ENCODE assay signal across 1 cellular context in genomic region chr7:107967420-107967819, GRCh38.
TF ChIP-seq lines count a peak whose summit lies in the region.

No MANE protein-coding gene starts in this region.

TF ChIP-seq in HepG2, 621 proteins besides CTCF, POLR2A, EP300 and RAD21 (continued from another document and continues in another):
- peak; percentile 97 for TF ChIP-seq ARID5B (CRISPR knock-in tag; IDR thresholded peaks at IDR 0.05)
- TF ChIP-seq ZBTB49 (CRISPR knock-in tag; IDR thresholded peaks at IDR 0.05; ENCODE audit: borderline replicate concordance): no peak
- no peak for TF ChIP-seq ZNF12 (CRISPR knock-in tag; IDR thresholded peaks at IDR 0.05)
- TF ChIP-seq, protein P1, sequence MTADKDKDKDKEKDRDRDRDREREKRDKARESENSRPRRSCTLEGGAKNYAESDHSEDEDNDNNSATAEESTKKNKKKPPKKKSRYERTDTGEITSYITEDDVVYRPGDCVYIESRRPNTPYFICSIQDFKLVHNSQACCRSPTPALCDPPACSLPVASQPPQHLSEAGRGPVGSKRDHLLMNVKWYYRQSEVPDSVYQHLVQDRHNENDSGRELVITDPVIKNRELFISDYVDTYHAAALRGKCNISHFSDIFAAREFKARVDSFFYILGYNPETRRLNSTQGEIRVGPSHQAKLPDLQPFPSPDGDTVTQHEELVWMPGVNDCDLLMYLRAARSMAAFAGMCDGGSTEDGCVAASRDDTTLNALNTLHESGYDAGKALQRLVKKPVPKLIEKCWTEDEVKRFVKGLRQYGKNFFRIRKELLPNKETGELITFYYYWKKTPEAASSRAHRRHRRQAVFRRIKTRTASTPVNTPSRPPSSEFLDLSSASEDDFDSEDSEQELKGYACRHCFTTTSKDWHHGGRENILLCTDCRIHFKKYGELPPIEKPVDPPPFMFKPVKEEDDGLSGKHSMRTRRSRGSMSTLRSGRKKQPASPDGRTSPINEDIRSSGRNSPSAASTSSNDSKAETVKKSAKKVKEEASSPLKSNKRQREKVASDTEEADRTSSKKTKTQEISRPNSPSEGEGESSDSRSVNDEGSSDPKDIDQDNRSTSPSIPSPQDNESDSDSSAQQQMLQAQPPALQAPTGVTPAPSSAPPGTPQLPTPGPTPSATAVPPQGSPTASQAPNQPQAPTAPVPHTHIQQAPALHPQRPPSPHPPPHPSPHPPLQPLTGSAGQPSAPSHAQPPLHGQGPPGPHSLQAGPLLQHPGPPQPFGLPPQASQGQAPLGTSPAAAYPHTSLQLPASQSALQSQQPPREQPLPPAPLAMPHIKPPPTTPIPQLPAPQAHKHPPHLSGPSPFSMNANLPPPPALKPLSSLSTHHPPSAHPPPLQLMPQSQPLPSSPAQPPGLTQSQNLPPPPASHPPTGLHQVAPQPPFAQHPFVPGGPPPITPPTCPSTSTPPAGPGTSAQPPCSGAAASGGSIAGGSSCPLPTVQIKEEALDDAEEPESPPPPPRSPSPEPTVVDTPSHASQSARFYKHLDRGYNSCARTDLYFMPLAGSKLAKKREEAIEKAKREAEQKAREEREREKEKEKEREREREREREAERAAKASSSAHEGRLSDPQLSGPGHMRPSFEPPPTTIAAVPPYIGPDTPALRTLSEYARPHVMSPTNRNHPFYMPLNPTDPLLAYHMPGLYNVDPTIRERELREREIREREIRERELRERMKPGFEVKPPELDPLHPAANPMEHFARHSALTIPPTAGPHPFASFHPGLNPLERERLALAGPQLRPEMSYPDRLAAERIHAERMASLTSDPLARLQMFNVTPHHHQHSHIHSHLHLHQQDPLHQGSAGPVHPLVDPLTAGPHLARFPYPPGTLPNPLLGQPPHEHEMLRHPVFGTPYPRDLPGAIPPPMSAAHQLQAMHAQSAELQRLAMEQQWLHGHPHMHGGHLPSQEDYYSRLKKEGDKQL (CRISPR knock-in tag; IDR thresholded peaks at IDR 0.05; ENCODE audit: low read depth): peak; percentile 71
- TF ChIP-seq SP4 (CRISPR knock-in tag; IDR thresholded peaks at IDR 0.05): no peak
- TF ChIP-seq, protein P2, sequence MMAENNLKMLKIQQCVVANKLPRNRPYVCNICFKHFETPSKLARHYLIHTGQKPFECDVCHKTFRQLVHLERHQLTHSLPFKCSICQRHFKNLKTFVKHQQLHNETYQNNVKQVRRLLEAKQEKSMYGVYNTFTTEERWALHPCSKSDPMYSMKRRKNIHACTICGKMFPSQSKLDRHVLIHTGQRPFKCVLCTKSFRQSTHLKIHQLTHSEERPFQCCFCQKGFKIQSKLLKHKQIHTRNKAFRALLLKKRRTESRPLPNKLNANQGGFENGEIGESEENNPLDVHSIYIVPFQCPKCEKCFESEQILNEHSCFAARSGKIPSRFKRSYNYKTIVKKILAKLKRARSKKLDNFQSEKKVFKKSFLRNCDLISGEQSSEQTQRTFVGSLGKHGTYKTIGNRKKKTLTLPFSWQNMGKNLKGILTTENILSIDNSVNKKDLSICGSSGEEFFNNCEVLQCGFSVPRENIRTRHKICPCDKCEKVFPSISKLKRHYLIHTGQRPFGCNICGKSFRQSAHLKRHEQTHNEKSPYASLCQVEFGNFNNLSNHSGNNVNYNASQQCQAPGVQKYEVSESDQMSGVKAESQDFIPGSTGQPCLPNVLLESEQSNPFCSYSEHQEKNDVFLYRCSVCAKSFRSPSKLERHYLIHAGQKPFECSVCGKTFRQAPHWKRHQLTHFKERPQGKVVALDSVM (CRISPR knock-in tag; IDR thresholded peaks at IDR 0.05): 0 out of 2 replicates have a peak, but pooled peaks have one; percentile 30
- TF ChIP-seq ZFAT (CRISPR knock-in tag; conservative IDR thresholded peaks at IDR 0.05): no peak
- no peak for TF ChIP-seq ZNF441 (CRISPR knock-in tag; IDR thresholded peaks at IDR 0.05; ENCODE audit: borderline replicate concordance)
- TF ChIP-seq IKZF1 (IDR thresholded peaks at IDR 0.05): no peak
- TF ChIP-seq ZSCAN12 (CRISPR knock-in tag; IDR thresholded peaks at IDR 0.05): no peak
- no peak for TF ChIP-seq ZNF20 (CRISPR knock-in tag; IDR thresholded peaks at IDR 0.05)
- TF ChIP-seq SATB2 (CRISPR knock-in tag; IDR thresholded peaks at IDR 0.05): no peak
- TF ChIP-seq SMARCE1 (IDR thresholded peaks at IDR 0.05; ENCODE audit: borderline replicate concordance): no peak
- TF ChIP-seq ZNF530 (CRISPR knock-in tag; IDR thresholded peaks at IDR 0.05; ENCODE audit: low read depth): no peak
- TF ChIP-seq PHF8 (CRISPR knock-in tag; IDR thresholded peaks at IDR 0.05): no peak
- no peak for TF ChIP-seq ZNF572 (CRISPR knock-in tag; IDR thresholded peaks at IDR 0.05)
- no peak for TF ChIP-seq ZNF235 (CRISPR knock-in tag; IDR thresholded peaks at IDR 0.05; ENCODE audit: borderline replicate concordance)
- peak; percentile 64 for TF ChIP-seq ARID3A (IDR thresholded peaks at IDR 0.05; ENCODE audit: low read depth, low read length)
- TF ChIP-seq HOXD1 (CRISPR knock-in tag; IDR thresholded peaks at IDR 0.05): 0 out of 2 replicates have a peak, but pooled peaks have one; percentile 57
- TF ChIP-seq ARID2 (CRISPR knock-in tag; IDR thresholded peaks at IDR 0.05; ENCODE audit: borderline replicate concordance): 0 out of 2 replicates have a peak, but pooled peaks have one; percentile 20
- peak; percentile 82 for TF ChIP-seq NCOA2 (CRISPR knock-in tag; IDR thresholded peaks at IDR 0.05)
- TF ChIP-seq PITX1 (CRISPR knock-in tag; IDR thresholded peaks at IDR 0.05): peak; percentile 75; the same call in 1 of the 2 replicates
- TF ChIP-seq HDAC2 (CRISPR knock-in tag; IDR thresholded peaks at IDR 0.05): peak; percentile 89
- no peak for TF ChIP-seq ZNF788 (CRISPR knock-in tag; IDR thresholded peaks at IDR 0.05; ENCODE audit: borderline replicate concordance)
- TF ChIP-seq KDM6A (CRISPR knock-in tag; IDR thresholded peaks at IDR 0.05; ENCODE audit: low read depth): no peak
- peak; percentile 91 for TF ChIP-seq SOX5 (CRISPR knock-in tag; IDR thresholded peaks at IDR 0.05; ENCODE audit: borderline replicate concordance)
- 0 out of 2 replicates have a peak, but pooled peaks have one; percentile 55 for TF ChIP-seq ZBTB43 (CRISPR knock-in tag; conservative IDR thresholded peaks at IDR 0.05)
- TF ChIP-seq TBL1XR1 (IDR thresholded peaks at IDR 0.05; ENCODE audit: borderline replicate concordance, low read length, partially characterized antibody): peak; percentile 66
- TF ChIP-seq SRSF9 (IDR thresholded peaks at IDR 0.05; ENCODE audit: borderline replicate concordance, insufficient read depth, low read depth, low read length, poor library complexity, severe bottlenecking): no peak
- peak; percentile 76 for TF ChIP-seq TBX2 (CRISPR knock-in tag; IDR thresholded peaks at IDR 0.05; ENCODE audit: borderline replicate concordance)
- TF ChIP-seq ZNF775 (CRISPR knock-in tag; IDR thresholded peaks at IDR 0.05; ENCODE audit: borderline replicate concordance): no peak
- TF ChIP-seq, protein P3, sequence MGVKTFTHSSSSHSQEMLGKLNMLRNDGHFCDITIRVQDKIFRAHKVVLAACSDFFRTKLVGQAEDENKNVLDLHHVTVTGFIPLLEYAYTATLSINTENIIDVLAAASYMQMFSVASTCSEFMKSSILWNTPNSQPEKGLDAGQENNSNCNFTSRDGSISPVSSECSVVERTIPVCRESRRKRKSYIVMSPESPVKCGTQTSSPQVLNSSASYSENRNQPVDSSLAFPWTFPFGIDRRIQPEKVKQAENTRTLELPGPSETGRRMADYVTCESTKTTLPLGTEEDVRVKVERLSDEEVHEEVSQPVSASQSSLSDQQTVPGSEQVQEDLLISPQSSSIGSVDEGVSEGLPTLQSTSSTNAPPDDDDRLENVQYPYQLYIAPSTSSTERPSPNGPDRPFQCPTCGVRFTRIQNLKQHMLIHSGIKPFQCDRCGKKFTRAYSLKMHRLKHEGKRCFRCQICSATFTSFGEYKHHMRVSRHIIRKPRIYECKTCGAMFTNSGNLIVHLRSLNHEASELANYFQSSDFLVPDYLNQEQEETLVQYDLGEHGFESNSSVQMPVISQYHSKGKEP (CRISPR knock-in tag; IDR thresholded peaks at IDR 0.05): no peak
- TF ChIP-seq SOX6 (IDR thresholded peaks at IDR 0.05): no peak
- TF ChIP-seq SOX6 (CRISPR knock-in tag; IDR thresholded peaks at IDR 0.05): peak; percentile 94
- peak; percentile 57 for TF ChIP-seq TARDBP (CRISPR knock-in tag; IDR thresholded peaks at IDR 0.05)
- no peak for TF ChIP-seq ZNF432 (CRISPR knock-in tag; IDR thresholded peaks at IDR 0.05; ENCODE audit: borderline replicate concordance)
